Comparison of ENCODE assay signal across 1 cellular context in genomic region chr10:33935350-33935749, GRCh38.
TF ChIP-seq lines count a peak whose summit lies in the region.

No MANE protein-coding gene starts in this region.

TF ChIP-seq in HepG2, 621 proteins besides CTCF, POLR2A, EP300 and RAD21 (continued from another document):
- no peak for TF ChIP-seq SKIL (CRISPR knock-in tag; IDR thresholded peaks at IDR 0.05; ENCODE audit: borderline replicate concordance)
- no peak for TF ChIP-seq ATF2 (CRISPR knock-in tag; IDR thresholded peaks at IDR 0.05)
- no peak for TF ChIP-seq ZNF33A (CRISPR knock-in tag; IDR thresholded peaks at IDR 0.05; ENCODE audit: borderline replicate concordance)
- TF ChIP-seq ZFYVE20 (CRISPR knock-in tag; IDR thresholded peaks at IDR 0.05; ENCODE audit: borderline replicate concordance, low read depth), result no peak
- TF ChIP-seq CREB3 (CRISPR knock-in tag; IDR thresholded peaks at IDR 0.05), result no peak
